In genomic region chr14:57961793-57962075, GRCh38 we compare ENCODE assay signal across 23 cellular contexts.
"Had no signal": no experiment of that assay in that cellular context is flagged by ENCODE, and none has a peak within 500 bp of the region (broad histone marks: within the 10 kb centered on the region; RNA-seq: fewer than 3 reads in every experiment).

No MANE protein-coding gene starts in this region.

- H3K9me3 Mint-ChIP-seq: activated naive CD8-positive, alpha-beta T cell treated with anti-CD3 and anti-CD28 coated beads for 36 hours; stimulated activated effector memory CD8-positive, alpha-beta T cell treated with anti-CD3 and anti-CD28 coated beads, Interleukin-12 subunit alpha, Interleukin-12 subunit beta, amount 100 ng/mL, for 72 hours had no signal

- H3K27ac Mint-ChIP-seq: activated naive CD8-positive, alpha-beta T cell treated with anti-CD3 and anti-CD28 coated beads for 36 hours; memory B cell; stimulated activated effector memory CD8-positive, alpha-beta T cell treated with anti-CD3 and anti-CD28 coated beads, Interleukin-12 subunit alpha, Interleukin-12 subunit beta, amount 100 ng/mL, for 72 hours had no signal

- H3K9ac ChIP-seq: parathyroid adenoma had no signal

- H3K79me2 ChIP-seq: parathyroid adenoma had no signal

- H3K4me1 Mint-ChIP-seq: activated naive CD8-positive, alpha-beta T cell treated with anti-CD3 and anti-CD28 coated beads for 36 hours; stimulated activated effector memory CD8-positive, alpha-beta T cell treated with anti-CD3 and anti-CD28 coated beads, Interleukin-12 subunit alpha, Interleukin-12 subunit beta, amount 100 ng/mL, for 72 hours had no signal

- H3K4me3 ChIP-seq: heart right ventricle, mucosa of descending colon, right lobe of liver, stomach, upper lobe of left lung had no signal

- DNase-seq: activated CD4-positive, alpha-beta T cell treated with anti-CD3 and anti-CD28 coated beads for 1 hour; activated CD4-positive, alpha-beta T cell treated with anti-CD3 and anti-CD28 coated beads, Interleukin-2, amount 50 U/mL, for 4 hours; activated CD8-positive, alpha-beta memory T cell treated with anti-CD3 and anti-CD28 coated beads for 24 hours; activated CD8-positive, alpha-beta memory T cell treated with anti-CD3 and anti-CD28 coated beads, Interleukin-2, amount 50 U/mL, for 4 hours; activated naive CD4-positive, alpha-beta T cell treated with Interleukin-2 at 50 U/mL for 16 hours; activated naive CD8-positive, alpha-beta T cell treated with anti-CD3 and anti-CD28 coated beads for 36 hours; activated T-cell treated with anti-CD3 and anti-CD28 coated beads, Interleukin-2, amount 50 U/mL, for 48 hours; cortex of kidney; foreskin fibroblast; heart right ventricle; left colon; mucosa of descending colon; right lobe of liver; small intestine; stimulated activated CD4-positive, alpha-beta T cell treated with anti-CD3 and anti-CD28 coated beads, Interleukin-2, amount 100 ng/mL, for 24 hours; stomach; T-helper 9 cell; upper lobe of left lung had no signal

- H2AFZ ChIP-seq: parathyroid adenoma had no signal

- ATAC-seq: left colon; mucosa of descending colon; right lobe of liver; stimulated activated effector memory CD8-positive, alpha-beta T cell treated with anti-CD3 and anti-CD28 coated beads, Interleukin-12 subunit alpha, Interleukin-12 subunit beta, amount 100 ng/mL, for 72 hours had no signal

- H3K27me3 Mint-ChIP-seq: memory B cell had no signal

- H3K4me1 ChIP-seq: parathyroid adenoma, right lobe of liver, upper lobe of left lung had no signal

- H3K4me3 Mint-ChIP-seq: activated naive CD8-positive, alpha-beta T cell treated with anti-CD3 and anti-CD28 coated beads for 36 hours; memory B cell; stimulated activated effector memory CD8-positive, alpha-beta T cell treated with anti-CD3 and anti-CD28 coated beads, Interleukin-12 subunit alpha, Interleukin-12 subunit beta, amount 100 ng/mL, for 72 hours had no signal

- H3K9me3 ChIP-seq: mucosa of descending colon, neutrophil, right lobe of liver, stomach, upper lobe of left lung had no signal

- H3K36me3 Mint-ChIP-seq: activated naive CD8-positive, alpha-beta T cell treated with anti-CD3 and anti-CD28 coated beads for 36 hours; memory B cell; stimulated activated effector memory CD8-positive, alpha-beta T cell treated with anti-CD3 and anti-CD28 coated beads, Interleukin-12 subunit alpha, Interleukin-12 subunit beta, amount 100 ng/mL, for 72 hours had no signal

- H3K27me3 ChIP-seq: right lobe of liver, stomach, upper lobe of left lung had no signal

- H3K27ac ChIP-seq: epithelial cell of prostate, heart right ventricle, neutrophil, parathyroid adenoma, right lobe of liver, upper lobe of left lung had no signal

- H3K36me3 ChIP-seq: heart right ventricle, neutrophil, right lobe of liver, stomach, upper lobe of left lung had no signal
